Comparison of ENCODE assay signal across 8 cellular contexts in the genomic region with DNA sequence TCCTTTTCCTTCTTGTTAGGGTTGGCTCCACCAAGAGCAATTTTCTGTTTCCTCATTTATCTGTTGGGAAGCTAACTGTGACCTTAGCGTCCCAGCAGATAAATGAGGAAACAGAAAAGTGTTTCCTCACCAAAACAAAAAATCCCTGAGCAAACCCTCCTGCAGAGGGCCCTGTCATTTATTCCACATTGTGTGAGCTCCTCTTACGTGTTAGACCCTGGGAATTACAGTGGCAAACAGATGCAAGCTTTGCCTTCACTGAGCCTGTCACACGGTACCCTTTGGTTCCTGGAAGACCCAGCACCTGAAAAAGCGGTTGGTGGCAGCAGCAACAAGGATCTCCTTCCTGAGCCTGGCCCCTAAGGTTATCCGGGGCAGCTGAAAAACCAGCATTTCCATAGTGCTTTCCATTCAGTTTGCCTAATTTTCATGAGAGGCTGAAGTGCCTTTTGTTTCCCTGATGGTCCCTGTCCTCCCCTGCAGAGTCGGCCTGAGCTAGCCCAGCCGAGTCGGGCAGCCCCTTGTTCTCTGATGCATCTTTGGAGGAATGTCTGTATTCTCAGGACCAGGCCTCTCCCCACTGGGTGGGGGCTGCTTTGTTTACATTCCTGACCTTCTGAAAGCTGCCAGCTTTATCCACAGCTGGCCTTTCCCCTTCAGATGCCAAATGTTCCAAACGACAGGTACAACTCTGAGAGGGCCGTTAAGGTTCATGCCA. TPM values are rescaled to one million over a fixed set of nuclear protein-coding genes. Genes with fewer than 3 reads are reported as not detected.
DNase-seq lines count a peak whose midpoint lies in the region; ATAC-seq and TF ChIP-seq lines count a peak whose summit lies in the region.

No MANE protein-coding gene starts in this region.

- 1% methylated on average over 10 of the region's 10 CpGs for WGBS in ectodermal cell, 2 experiments

- no peak overlapping the region for H3K4me3 ChIP-seq in ectodermal cell (ENCODE audit: insufficient read depth, low read depth, low read length)

- H3K4me3 Mint-ChIP-seq in neural crest cell (peak overlapping the region; percentile 2), MCF 10A (ENCODE audit: unreplicated experiment) (no peak overlapping the region)

- H3K9me3 ChIP-seq in ectodermal cell (ENCODE audit: control insufficient read depth, low read length), result no peaks in the 10 kb centered on the region

- H3K27me3 ChIP-seq in ectodermal cell (ENCODE audit: control insufficient read depth, insufficient read depth, low read length, poor library complexity, severe bottlenecking), result no peaks in the 10 kb centered on the region

- peaks cover 81% of the 10 kb centered on the region for H3K4me1 ChIP-seq in ectodermal cell (ENCODE audit: control insufficient read depth, insufficient read depth, low read length)

- no peaks in the 10 kb centered on the region for H3K36me3 ChIP-seq in ectodermal cell (ENCODE audit: control insufficient read depth, insufficient read depth, low read length)

- intact Hi-C loops in MCF 10A (cut with micrococcal nuclease), result no loop called here

- POLR2A ChIA-PET in MCF 10A (lab: Yijun Ruan, JAX), result interaction anchor here (1.1 kb wide), 1 partner anchor 27 kb away, joined by 4 read pairs; no protein-coding TSS in a partner anchor

- no peak for TF ChIP-seq CTCF in neural crest cell (conservative IDR thresholded peaks at IDR 0.05)
- no peak for TF ChIP-seq CTCF in MCF 10A (IDR thresholded peaks at IDR 0.05; ENCODE audit: unreplicated experiment)

- H3K36me3 Mint-ChIP-seq in neural crest cell (ENCODE audit: low read depth), result no peaks in the 10 kb centered on the region
- peaks cover 7% of the 10 kb centered on the region for H3K36me3 Mint-ChIP-seq in MCF 10A (ENCODE audit: insufficient read depth, unreplicated experiment)

- peak overlapping the region; percentile 97 for H3K27ac ChIP-seq in ectodermal cell (ENCODE audit: insufficient read depth, low read depth, low read length, poor library complexity, severe bottlenecking)

- H3K27me3 Mint-ChIP-seq in neural crest cell (ENCODE audit: low read depth) (no peaks in the 10 kb centered on the region), MCF 10A (ENCODE audit: insufficient read depth, unreplicated experiment) (no peaks in the 10 kb centered on the region)

- ATAC-seq in HG03432 (IDR thresholded peaks at IDR 0.05; ENCODE audit: unreplicated experiment) (no peak), HG02840 (IDR thresholded peaks at IDR 0.05; ENCODE audit: low FRiP score, unreplicated experiment) (no peak), GM21529 (IDR thresholded peaks at IDR 0.05; ENCODE audit: unreplicated experiment) (no peak)

- H3K27ac Mint-ChIP-seq in neural crest cell (ENCODE audit: unreplicated experiment) (peak overlapping the region; percentile 65), MCF 10A (ENCODE audit: low read depth, unreplicated experiment) (no peak overlapping the region)

- CTCF ChIA-PET in MCF 10A (lab: Yijun Ruan, JAX), result interaction anchor here (0.7 to 1.3 kb wide), 3 partner anchors 35 to 414 kb away, joined by 3 to 4 read pairs (median 3); no protein-coding TSS in a partner anchor

- no TSS peak for BruUV-seq in MCF 10A (replicated peaks; lab: Mats Ljungman, UMichigan)

- no peaks in the 10 kb centered on the region for H3K9me3 Mint-ChIP-seq in neural crest cell
- H3K9me3 Mint-ChIP-seq in MCF 10A (ENCODE audit: unreplicated experiment), result no peaks in the 10 kb centered on the region

- DNase-seq in EH (ENCODE audit: low read depth), result peak; percentile 47
- DNase-seq in NCI-H774 (lab: John Stamatoyannopoulos, UW), result peak; percentile 19
- no peak for DNase-seq in neural crest cell (ENCODE audit: low read depth, low spot score)
- DNase-seq in MCF 10A (ENCODE audit: unreplicated experiment), result no peak

- H3K4me1 Mint-ChIP-seq in neural crest cell (peaks cover 53% of the 10 kb centered on the region), MCF 10A (ENCODE audit: insufficient read depth, unreplicated experiment) (peaks cover 29% of the 10 kb centered on the region)

RNA-seq across cellular contexts. Expression of gene YPEL2, which starts 34.7 kb away (rescaled TPM):
- 10.1 TPM for polyA plus RNA-seq in ectodermal cell (2013, experiment 1 of 4)
- polyA plus RNA-seq in ectodermal cell (2013, experiment 2 of 4), result 12.5 TPM
- polyA plus RNA-seq in ectodermal cell (2013, experiment 3 of 4), result 7.5 TPM
- polyA plus RNA-seq in ectodermal cell (2013, experiment 4 of 4), result 10.6 TPM
- total RNA-seq in neural crest cell (2.6 and 2.7 TPM in 2 replicates), MCF 10A (2022) (1.9 and 2.1 TPM in 2 replicates)

Comparison
In these comparisons a context has a peak if more than half of its experiments do, and no peak if none do; other contexts are left out.
1. DNase-seq: peak in EH (single experiment) and NCI-H774 (single experiment); none in neural crest cell (single experiment) and MCF 10A (single experiment).